In genomic region chr2:9103663-9104277, GRCh38 we compare ENCODE assay signal across 24 cellular contexts.
DNase-seq lines count a peak whose midpoint lies in the region; ATAC-seq, FAIRE-seq and TF ChIP-seq lines count a peak whose summit lies in the region.
"Had no signal": no experiment of that assay in that cellular context is flagged by ENCODE, and none has a peak within 500 bp of the region (broad histone marks: within the 10 kb centered on the region; RNA-seq: fewer than 3 reads in every experiment).

No MANE protein-coding gene starts in this region.

- H2BK5ac ChIP-seq in H1 (ENCODE audit: low read depth, low read length) (0 out of 2 replicates have a peak overlapping the region, but pooled peaks have one; percentile 4), mesenchymal stem cell (ENCODE audit: low read depth, low read length, poor library complexity, severe bottlenecking) (no peak overlapping the region)

- H2AK5ac ChIP-seq in H1 (ENCODE audit: low read depth, low read length) = no peak overlapping the region
- peak overlapping the region; percentile 11 for H2AK5ac ChIP-seq in mesenchymal stem cell (ENCODE audit: low read length, severe bottlenecking)

- POLR2A ChIA-PET in HepG2 (lab: Yijun Ruan, JAX) (no interaction called here), H1 (lab: Charles Lee; ENCODE audit: partially characterized antibody) (interaction anchor here (1.4 kb wide), 1 partner anchor 23 kb away, joined by 3 read pairs; no protein-coding TSS in a partner anchor)
- POLR2A ChIA-PET in activated CD4-positive, alpha-beta T cell treated with anti-CD3 and anti-CD28 coated beads for 36 hours (lab: Charles Lee) = no interaction called here

- H3K79me2 ChIP-seq in HepG2 (ENCODE audit: insufficient read depth, low read length) (no peaks in the 10 kb centered on the region), H1 (ENCODE audit: control insufficient read depth in 1 of 2, insufficient read depth in 2 of 2, low read length in 2 of 2) (no peaks in the 10 kb centered on the region)

- H2BK120ac ChIP-seq in H1 (replicated peaks; ENCODE audit: low read depth, low read length) = no peak overlapping the region
- H2BK120ac ChIP-seq in mesenchymal stem cell (ENCODE audit: low read depth, low read length) = no peak overlapping the region

- no peak overlapping the region for H2BK20ac ChIP-seq in H1 (ENCODE audit: low read length)

- H3K9me3 Mint-ChIP-seq in activated CD4-positive, alpha-beta T cell treated with anti-CD3 and anti-CD28 coated beads for 36 hours (ENCODE audit: low read depth) = no peaks in the 10 kb centered on the region
- H3K9me3 Mint-ChIP-seq: CD14-positive monocyte; HFFc6; stimulated activated memory B cell treated with anti-CD40 and anti-IgM and Interleukin-4, amounts not matched to agents 10 μg/mL and 1 μg/mL and 100 μg/mL, for 72 hours had no signal

- no peaks in the 10 kb centered on the region for H3K36me3 ChIP-seq in HepG2 (replicated peaks in 1 of 2; ENCODE audit: control insufficient read depth in 1 of 2, insufficient read depth in 2 of 2, low read length in 2 of 2)
- H3K36me3 ChIP-seq in right lobe of liver = no peaks in the 10 kb centered on the region
- no peaks in the 10 kb centered on the region for H3K36me3 ChIP-seq in H1 (ENCODE audit: control insufficient read depth in 2 of 4, insufficient read depth in 4 of 4, low read length in 3 of 4)
- no peaks in the 10 kb centered on the region for H3K36me3 ChIP-seq in mesenchymal stem cell (ENCODE audit: control insufficient read depth in 1 of 2, insufficient read depth in 2 of 2, low read depth in 1 of 2, low read length in 2 of 2)
- H3K36me3 ChIP-seq: esophagus muscularis mucosa, thyroid gland had no signal

- no peak overlapping the region for H3K27ac Mint-ChIP-seq in activated CD4-positive, alpha-beta T cell treated with anti-CD3 and anti-CD28 coated beads for 36 hours
- H3K27ac Mint-ChIP-seq: HFFc6; stimulated activated memory B cell treated with anti-CD40 and anti-IgM and Interleukin-4, amounts not matched to agents 10 μg/mL and 1 μg/mL and 100 μg/mL, for 72 hours had no signal

- intact Hi-C loops in HepG2 (cut with micrococcal nuclease; ENCODE audit: unreplicated experiment) (no loop called here), right lobe of liver (cut with DNase I) (no loop called here)
- intact Hi-C loops in activated CD4-positive, alpha-beta T cell treated with anti-CD3 and anti-CD28 coated beads for 36 hours (cut with DNase I, micrococcal nuclease) = no loop called here

- no peak overlapping the region for H3K4ac ChIP-seq in H1 (replicated peaks; ENCODE audit: insufficient read length, low read depth, low read length)
- H3K4ac ChIP-seq in mesenchymal stem cell (ENCODE audit: low read depth in 1 of 2, low read length in 2 of 2) = peak overlapping the region; percentile 11 to 41

- H4K91ac ChIP-seq in H1 (replicated peaks; ENCODE audit: insufficient read length, low read length) = no peak overlapping the region
- H4K91ac ChIP-seq in mesenchymal stem cell (ENCODE audit: low read length) = peak overlapping the region; percentile 87

- H3K4me1 ChIP-seq in HepG2 (ENCODE audit: insufficient read depth, low read length) (peaks cover 28% of the 10 kb centered on the region), right lobe of liver (no peaks in the 10 kb centered on the region), H1 (replicated peaks in 1 of 4; ENCODE audit: control insufficient read depth in 3 of 4, insufficient read depth in 4 of 4, low read length in 3 of 4) (peaks cover 0 to 18% (median 11%) of the 10 kb centered on the region in 4 experiments; a peak in 6 of 7 replicates), mesenchymal stem cell (ENCODE audit: control insufficient read depth, insufficient read depth, low read depth, low read length) (peaks cover 32% of the 10 kb centered on the region)

- DNase-seq in HepG2 (ENCODE audit: low spot score) (no peak), right lobe of liver (no peak), H1 (ENCODE audit: low read depth in 1 of 2, low spot score in 2 of 2) (no peak), mesenchymal stem cell (no peak), urothelium cell line (ENCODE audit: low spot score) (no peak), NCI-H2107 (lab: John Stamatoyannopoulos, UW) (no peak), putamen (ENCODE audit: low spot score) (no peak)
- no peak for DNase-seq in activated CD4-positive, alpha-beta T cell treated with anti-CD3 and anti-CD28 coated beads for 36 hours
- DNase-seq: activated naive CD4-positive, alpha-beta T cell; amniotic stem cell; central memory CD4-positive, alpha-beta T cell; glutamatergic neuron; HFFc6; NCI-H1694; NCI-H2227 treated with DMSO at 0.1 percent for 48 hours; NCI-H82; thyroid gland had no signal

- 53% methylated on average over 14 of the region's 14 CpGs for WGBS in HepG2 (ENCODE audit: low lambda C conversion rate)
- 82% methylated on average over 8 of the region's 14 CpGs for WGBS in right lobe of liver (ENCODE audit: insufficient coverage, low coverage, low lambda C conversion rate, missing lambda C conversion rate)
- WGBS in H1 (ENCODE audit: extremely low coverage in 1 of 2, insufficient coverage in 1 of 2, insufficient read length in 1 of 2, insufficient replicate concordance in 2 of 2, low coverage in 1 of 2, low lambda C conversion rate in 2 of 2, missing lambda C conversion rate in 1 of 2), 2 experiments = 33% methylated on average over 14 of the region's 14 CpGs; no CpG with 5 or more reads in 1 of the 2 experiments
- 87% methylated on average over 14 of the region's 14 CpGs for WGBS in mesenchymal stem cell

- peaks cover 9% of the 10 kb centered on the region for H3K4me1 Mint-ChIP-seq in activated CD4-positive, alpha-beta T cell treated with anti-CD3 and anti-CD28 coated beads for 36 hours

- no TSS peak for BruUV-seq in HepG2 (replicated peaks; lab: Mats Ljungman, UMichigan)

- no peak overlapping the region for H3K27ac ChIP-seq in HepG2 (ENCODE audit: extremely low read length, insufficient read depth, low read length)
- no peak overlapping the region for H3K27ac ChIP-seq in right lobe of liver
- H3K27ac ChIP-seq in H1 (ENCODE audit: low read depth, low read length) = no peak overlapping the region
- H3K27ac ChIP-seq in mesenchymal stem cell (ENCODE audit: low read length, poor library complexity, severe bottlenecking) = no peak overlapping the region
- H3K27ac ChIP-seq: esophagus muscularis mucosa, HL-60, thyroid gland had no signal

- H3K56ac ChIP-seq in H1 (replicated peaks; ENCODE audit: insufficient read length, low read depth, low read length) = no peak overlapping the region

- FAIRE-seq in HepG2 (lab: Jason Lieb, UNC) (no peak), H1 (lab: Jason Lieb, UNC) (no peak), urothelium cell line (lab: Jason Lieb, UNC) (no peak)
- FAIRE-seq: A549, GM12891 had no signal

- H3K9me3 ChIP-seq in HepG2 (ENCODE audit: low read length) = no peaks in the 10 kb centered on the region
- H3K9me3 ChIP-seq in right lobe of liver = no peaks in the 10 kb centered on the region
- no peaks in the 10 kb centered on the region for H3K9me3 ChIP-seq in H1 (ENCODE audit: insufficient read depth in 2 of 2, low read depth in 1 of 2, low read length in 1 of 2)
- no peaks in the 10 kb centered on the region for H3K9me3 ChIP-seq in mesenchymal stem cell (ENCODE audit: control insufficient read depth, low read length)
- H3K9me3 ChIP-seq: A549, esophagus muscularis mucosa, thyroid gland had no signal

- H4K8ac ChIP-seq in H1 (ENCODE audit: extremely low read depth, insufficient read depth, low read length) = no peak overlapping the region
- H4K8ac ChIP-seq in mesenchymal stem cell (ENCODE audit: low read length) = peak overlapping the region; percentile 45

- TF ChIP-seq POLR2A in HepG2 (IDR thresholded peaks at IDR 0.05; ENCODE audit: insufficient read depth in 1 of 2, low read depth in 2 of 2, low read length in 2 of 2) = no peak
- TF ChIP-seq POLR2A in right lobe of liver (IDR thresholded peaks at IDR 0.05) = no peak
- TF ChIP-seq POLR2A in H1 (IDR thresholded peaks at IDR 0.05; ENCODE audit: control extremely low read depth in 1 of 2, low read depth in 2 of 2, low read length in 2 of 2) = no peak

- no peak overlapping the region for H2AFZ ChIP-seq in HepG2 (ENCODE audit: low read length)
- H2AFZ ChIP-seq in H1 (ENCODE audit: low read length) = 0 out of 2 replicates have a peak overlapping the region, but pooled peaks have one; percentile 53
- H2AFZ ChIP-seq in mesenchymal stem cell (ENCODE audit: low read depth, low read length) = no peak overlapping the region

- H3K27me3 ChIP-seq in HepG2 (ENCODE audit: control insufficient read depth in 1 of 2, insufficient read depth in 2 of 2, low read length in 2 of 2) (peaks cover 11 to 69% of the 10 kb centered on the region in 2 experiments), right lobe of liver (no peaks in the 10 kb centered on the region), H1 (replicated peaks in 1 of 4; ENCODE audit: control insufficient read depth in 3 of 4, extremely low read depth in 1 of 4, insufficient read depth in 3 of 4, low read length in 3 of 4) (peaks cover 0 to 20% (median 13%) of the 10 kb centered on the region in 4 experiments; a peak in 5 of 7 replicates), mesenchymal stem cell (ENCODE audit: control insufficient read depth in 1 of 2, insufficient read depth in 1 of 2, low read length in 2 of 2) (no peaks in the 10 kb centered on the region)
- H3K27me3 ChIP-seq: esophagus muscularis mucosa, thyroid gland had no signal

- no peak overlapping the region for H3K23ac ChIP-seq in H1 (ENCODE audit: insufficient read length)
- peak overlapping the region in 1 of 2 experiments; percentile 34 for H3K23ac ChIP-seq in mesenchymal stem cell (ENCODE audit: low read length in 2 of 2)

- H2BK12ac ChIP-seq in H1 (ENCODE audit: low read depth, low read length) (no peak overlapping the region), mesenchymal stem cell (ENCODE audit: low read length in 2 of 2) (peak overlapping the region; percentile 80 to 93)

- H3K4me3 ChIP-seq in HepG2 (replicated peaks in 1 of 3; ENCODE audit: insufficient read depth in 1 of 3, low read depth in 2 of 3, low read length in 3 of 3) (no peak overlapping the region; a peak in 1 of 6 replicates), right lobe of liver (no peak overlapping the region), H1 (ENCODE audit: extremely low read depth in 1 of 4, insufficient read depth in 2 of 4, low read depth in 3 of 4, low read length in 4 of 4) (peak overlapping the region in 3 of 4 experiments; percentile 11 to 47 (median 29); a peak in 5 of 8 replicates), mesenchymal stem cell (ENCODE audit: insufficient read depth in 1 of 2, low read depth in 1 of 2, low read length in 2 of 2) (no peak overlapping the region)
- H3K4me3 ChIP-seq: A549, esophagus muscularis mucosa, lung, thyroid gland had no signal

- TF ChIP-seq RAD21 in HepG2 (CRISPR knock-in tag; IDR thresholded peaks at IDR 0.05) (no peak), H1 (IDR thresholded peaks at IDR 0.05 in 1 of 2, conservative IDR thresholded peaks at IDR 0.05 in 1 of 2; ENCODE audit: low read depth in 2 of 2, low read length in 2 of 2) (no peak)

- H3K4me2 ChIP-seq in HepG2 (ENCODE audit: low read depth, low read length) (peak overlapping the region; percentile 60; the same call in 1 of the 2 replicates), H1 (ENCODE audit: insufficient read depth in 1 of 2, low read depth in 2 of 2, low read length in 2 of 2) (peak overlapping the region; percentile 68 to 77), mesenchymal stem cell (ENCODE audit: low read length, poor library complexity, severe bottlenecking) (no peak overlapping the region)
- H3K4me2 ChIP-seq: A549 had no signal

- no peaks in the 10 kb centered on the region for H3K36me3 Mint-ChIP-seq in activated CD4-positive, alpha-beta T cell treated with anti-CD3 and anti-CD28 coated beads for 36 hours (ENCODE audit: low read depth)
- H3K36me3 Mint-ChIP-seq: CD14-positive monocyte; stimulated activated memory B cell treated with anti-CD40 and anti-IgM and Interleukin-4, amounts not matched to agents 10 μg/mL and 1 μg/mL and 100 μg/mL, for 72 hours had no signal

- no peaks in the 10 kb centered on the region for H3K79me1 ChIP-seq in H1 (ENCODE audit: low read depth, low read length)
- H3K79me1 ChIP-seq in mesenchymal stem cell (replicated peaks; ENCODE audit: low read length, poor library complexity, severe bottlenecking) = no peaks in the 10 kb centered on the region

- no peak overlapping the region for H4K5ac ChIP-seq in H1 (ENCODE audit: insufficient read length, low read depth, low read length)

- in situ Hi-C loops in HepG2 (cut with HindIII; ENCODE audit: extremely low pct_ligation_motif_present, low pct_unique_long_range_greater_than_20kb) = no loop called here

- peaks cover 3% of the 10 kb centered on the region for H3K27me3 Mint-ChIP-seq in activated CD4-positive, alpha-beta T cell treated with anti-CD3 and anti-CD28 coated beads for 36 hours

- H3K9ac ChIP-seq in HepG2 (ENCODE audit: insufficient read depth, low read depth, low read length) = no peak overlapping the region
- H3K9ac ChIP-seq in H1 (replicated peaks in 1 of 4; ENCODE audit: extremely low read depth in 1 of 4, low read depth in 3 of 4, low read length in 3 of 4) = no peak overlapping the region; a peak in 2 of 7 replicates
- H3K9ac ChIP-seq in mesenchymal stem cell (ENCODE audit: low read length) = no peak overlapping the region

- H4K20me1 ChIP-seq in HepG2 (ENCODE audit: insufficient read depth, low read length) (no peaks in the 10 kb centered on the region), H1 (replicated peaks in 1 of 2; ENCODE audit: control insufficient read depth in 1 of 2, insufficient read depth in 2 of 2, low read length in 2 of 2) (no peaks in the 10 kb centered on the region)

- no peak overlapping the region for H3K4me3 Mint-ChIP-seq in activated CD4-positive, alpha-beta T cell treated with anti-CD3 and anti-CD28 coated beads for 36 hours
- H3K4me3 Mint-ChIP-seq: CD14-positive monocyte; HFFc6; stimulated activated memory B cell treated with anti-CD40 and anti-IgM and Interleukin-4, amounts not matched to agents 10 μg/mL and 1 μg/mL and 100 μg/mL, for 72 hours had no signal

- H2BK15ac ChIP-seq in H1 (ENCODE audit: low read length) (no peak overlapping the region), mesenchymal stem cell (ENCODE audit: low read depth, poor library complexity, severe bottlenecking) (no peak overlapping the region)

- ATAC-seq in HepG2 = no peak
- no peak for ATAC-seq in right lobe of liver
- no peak for ATAC-seq in activated CD4-positive, alpha-beta T cell treated with anti-CD3 and anti-CD28 coated beads for 36 hours
- ATAC-seq: A549; stimulated activated memory B cell treated with anti-CD40 and anti-IgM and Interleukin-4, amounts not matched to agents 10 μg/mL and 1 μg/mL and 100 μg/mL, for 72 hours had no signal

- H3K18ac ChIP-seq in H1 (ENCODE audit: extremely low read depth, low read length) (no peak overlapping the region), mesenchymal stem cell (ENCODE audit: low read depth in 1 of 2, low read length in 2 of 2) (peak overlapping the region in 1 of 2 experiments; percentile 89)

- no peak overlapping the region for H3K14ac ChIP-seq in H1 (ENCODE audit: insufficient read length)
- no peak overlapping the region for H3K14ac ChIP-seq in mesenchymal stem cell (ENCODE audit: low read length in 2 of 2)

- CTCF ChIA-PET in HepG2 (lab: Yijun Ruan, JAX; ENCODE audit: low intra/inter-chr PET ratio, low total read pairs) (no interaction called here), H1 (lab: Charles Lee; ENCODE audit: partially characterized antibody) (interaction anchor here (0.7 to 2.8 kb wide), 6 partner anchors 10 to 222 kb away, joined by 3 to 12 read pairs (median 4); no protein-coding TSS in a partner anchor)
- CTCF ChIA-PET in activated CD4-positive, alpha-beta T cell treated with anti-CD3 and anti-CD28 coated beads for 36 hours (lab: Charles Lee) = no interaction called here

- no peaks in the 10 kb centered on the region; the same call in 1 of the 2 replicates for H3K23me2 ChIP-seq in H1 (ENCODE audit: low read depth, low read length)

- TF ChIP-seq CTCF in HepG2 (CRISPR knock-in tag; IDR thresholded peaks at IDR 0.05) (no peak), right lobe of liver (IDR thresholded peaks at IDR 0.05) (no peak), H1 (IDR thresholded peaks at IDR 0.05; ENCODE audit: control extremely low read depth in 1 of 3, insufficient read depth in 1 of 3, low read depth in 1 of 3, low read length in 3 of 3) (no peak)

- TF ChIP-seq EP300 in HepG2 (IDR thresholded peaks at IDR 0.05; ENCODE audit: low read depth in 2 of 2, low read length in 2 of 2) = no peak
- TF ChIP-seq EP300 in HepG2 (CRISPR knock-in tag; IDR thresholded peaks at IDR 0.05; ENCODE audit: borderline replicate concordance) = no peak
- no peak for TF ChIP-seq EP300 in H1 (IDR thresholded peaks at IDR 0.05; ENCODE audit: borderline replicate concordance in 1 of 2, low read depth in 2 of 2, low read length in 2 of 2)

Comparison
In these comparisons a context has a peak if more than half of its experiments do, and no peak if none do; other contexts are left out.
1. H3K4me3 ChIP-seq: peak in H1 (3 of 4); none in HepG2 (0 of 3), right lobe of liver (0 of 3) and mesenchymal stem cell (0 of 2).
2. Of the 41 proteins assayed by ChIP-seq in both HepG2 and H1: peak only in HepG2: none; only in H1: SP1 and SRF; in both: none; in neither: 39.